In the genomic region with DNA sequence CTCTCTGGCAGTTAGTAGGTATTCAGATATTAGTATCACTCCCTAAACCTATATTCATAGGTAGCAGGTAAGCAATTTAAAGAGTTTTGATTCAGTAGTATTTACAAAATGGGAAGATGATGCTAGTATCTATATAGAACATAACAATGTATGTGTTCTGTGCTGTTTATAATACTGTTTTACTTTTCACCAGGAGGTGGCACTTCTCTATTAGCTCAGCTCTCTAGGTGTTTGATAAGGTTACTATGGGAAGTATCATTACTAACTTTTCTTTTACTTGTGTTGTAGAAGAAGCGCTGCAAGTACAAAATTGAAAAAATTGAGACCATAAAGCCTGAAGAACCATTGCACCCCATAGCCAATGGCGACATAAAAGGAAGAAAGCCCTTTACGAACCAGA, we compare ENCODE assay signal across 1 cellular context.
TF ChIP-seq lines count a peak whose summit lies in the region.

No MANE protein-coding gene starts in this region.

TF ChIP-seq in HCT116, 20 proteins besides CTCF, POLR2A, EP300 and RAD21 (continued from another document):
- TF ChIP-seq, protein P1, sequence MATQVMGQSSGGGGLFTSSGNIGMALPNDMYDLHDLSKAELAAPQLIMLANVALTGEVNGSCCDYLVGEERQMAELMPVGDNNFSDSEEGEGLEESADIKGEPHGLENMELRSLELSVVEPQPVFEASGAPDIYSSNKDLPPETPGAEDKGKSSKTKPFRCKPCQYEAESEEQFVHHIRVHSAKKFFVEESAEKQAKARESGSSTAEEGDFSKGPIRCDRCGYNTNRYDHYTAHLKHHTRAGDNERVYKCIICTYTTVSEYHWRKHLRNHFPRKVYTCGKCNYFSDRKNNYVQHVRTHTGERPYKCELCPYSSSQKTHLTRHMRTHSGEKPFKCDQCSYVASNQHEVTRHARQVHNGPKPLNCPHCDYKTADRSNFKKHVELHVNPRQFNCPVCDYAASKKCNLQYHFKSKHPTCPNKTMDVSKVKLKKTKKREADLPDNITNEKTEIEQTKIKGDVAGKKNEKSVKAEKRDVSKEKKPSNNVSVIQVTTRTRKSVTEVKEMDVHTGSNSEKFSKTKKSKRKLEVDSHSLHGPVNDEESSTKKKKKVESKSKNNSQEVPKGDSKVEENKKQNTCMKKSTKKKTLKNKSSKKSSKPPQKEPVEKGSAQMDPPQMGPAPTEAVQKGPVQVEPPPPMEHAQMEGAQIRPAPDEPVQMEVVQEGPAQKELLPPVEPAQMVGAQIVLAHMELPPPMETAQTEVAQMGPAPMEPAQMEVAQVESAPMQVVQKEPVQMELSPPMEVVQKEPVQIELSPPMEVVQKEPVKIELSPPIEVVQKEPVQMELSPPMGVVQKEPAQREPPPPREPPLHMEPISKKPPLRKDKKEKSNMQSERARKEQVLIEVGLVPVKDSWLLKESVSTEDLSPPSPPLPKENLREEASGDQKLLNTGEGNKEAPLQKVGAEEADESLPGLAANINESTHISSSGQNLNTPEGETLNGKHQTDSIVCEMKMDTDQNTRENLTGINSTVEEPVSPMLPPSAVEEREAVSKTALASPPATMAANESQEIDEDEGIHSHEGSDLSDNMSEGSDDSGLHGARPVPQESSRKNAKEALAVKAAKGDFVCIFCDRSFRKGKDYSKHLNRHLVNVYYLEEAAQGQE (IDR thresholded peaks at IDR 0.05; ENCODE audit: low read depth), result no peak
- no peak for TF ChIP-seq CBX3 (IDR thresholded peaks at IDR 0.05; ENCODE audit: low read depth)
- no peak for TF ChIP-seq TCF7L2 (IDR thresholded peaks at IDR 0.05; ENCODE audit: borderline replicate concordance, extremely low read depth, insufficient read depth, insufficient read length)
